In the genomic region with DNA sequence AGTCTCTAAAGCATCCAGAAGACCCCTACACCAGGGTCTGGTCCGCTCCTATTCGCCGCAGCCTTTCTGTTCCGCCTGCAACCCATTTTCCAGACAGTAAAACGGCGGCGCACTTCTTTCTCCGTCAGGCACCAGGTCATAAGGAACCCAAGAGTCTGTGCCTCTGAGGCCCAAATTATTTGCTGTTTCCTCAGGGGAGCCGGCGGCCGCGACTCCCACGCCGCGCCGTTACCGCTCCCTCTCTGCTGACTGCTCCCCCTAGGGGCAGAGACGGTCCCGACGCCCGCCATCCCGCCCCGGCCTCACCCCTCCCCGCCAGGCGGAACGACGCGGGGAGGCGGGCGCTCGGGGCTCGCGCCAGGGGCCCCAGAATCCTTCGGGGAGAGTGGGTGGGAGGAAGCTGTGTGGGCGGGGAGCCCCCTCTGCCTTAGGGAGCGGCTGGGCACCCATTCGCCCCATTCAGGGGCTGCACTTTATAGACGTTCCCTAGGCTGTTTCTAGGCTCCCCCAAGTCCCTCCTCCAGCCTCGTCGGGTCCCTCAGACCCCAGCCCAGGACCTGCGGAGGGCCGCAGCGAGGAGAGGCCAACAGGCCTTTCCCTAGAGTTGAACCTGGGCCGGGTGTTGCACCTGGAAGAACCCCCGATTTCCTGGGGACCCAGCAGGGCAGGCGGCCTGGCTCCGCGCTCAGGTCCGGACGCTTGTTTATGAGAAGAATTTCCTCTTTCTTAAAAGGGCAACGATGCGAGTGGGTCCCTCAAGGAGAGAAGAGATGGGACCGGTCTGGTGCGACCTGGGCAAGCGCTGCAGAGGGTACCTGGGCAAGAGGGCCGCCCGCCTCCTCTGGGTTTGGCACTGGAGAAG, we compare ENCODE assay signal across 8 cellular contexts. TPM values are rescaled to one million over a fixed set of nuclear protein-coding genes. Genes with fewer than 3 reads are reported as not detected.
DNase-seq lines count a peak whose midpoint lies in the region; ATAC-seq lines count a peak whose summit lies in the region.

No MANE protein-coding gene starts in this region.

- peak overlapping the region; percentile 83 for H3K4me3 Mint-ChIP-seq in activated CD4-positive, alpha-beta T cell treated with anti-CD3 and anti-CD28 coated beads, Interleukin-2, amount 10 ng/mL, durations not matched to agents 7 days and 5 days

- no peaks in the 10 kb centered on the region for H3K9me3 Mint-ChIP-seq in activated CD4-positive, alpha-beta T cell treated with anti-CD3 and anti-CD28 coated beads, Interleukin-2, amount 10 ng/mL, durations not matched to agents 7 days and 5 days

- H3K27ac Mint-ChIP-seq in activated CD4-positive, alpha-beta T cell treated with anti-CD3 and anti-CD28 coated beads, Interleukin-2, amount 10 ng/mL, durations not matched to agents 7 days and 5 days, result peak overlapping the region; percentile 97

- POLR2A ChIA-PET in activated CD4-positive, alpha-beta T cell treated with anti-CD3 and anti-CD28 coated beads, Interleukin-2, amount 10 ng/mL, durations not matched to agents 7 days and 5 days (lab: Charles Lee), result interaction anchor here (1.0 kb wide), 1 partner anchor 177 kb away, joined by 4 read pairs; no protein-coding TSS in a partner anchor

- H3K4me1 Mint-ChIP-seq in activated CD4-positive, alpha-beta T cell treated with anti-CD3 and anti-CD28 coated beads, Interleukin-2, amount 10 ng/mL, durations not matched to agents 7 days and 5 days, result peaks cover 34% of the 10 kb centered on the region

- ATAC-seq in GM19351 (IDR thresholded peaks at IDR 0.05; ENCODE audit: unreplicated experiment) (peak; percentile 43), HG03520 (IDR thresholded peaks at IDR 0.05; ENCODE audit: unreplicated experiment) (peak; percentile 41), left lobe of liver (peak; percentile 57)

- CTCF ChIA-PET in activated CD4-positive, alpha-beta T cell treated with anti-CD3 and anti-CD28 coated beads, Interleukin-2, amount 10 ng/mL, durations not matched to agents 7 days and 5 days (lab: Charles Lee), result interaction anchor here (0.6 to 5.3 kb wide), 29 partner anchors 9 to 497 kb away, joined by 3 to 39 read pairs (median 3); a partner anchor contains a TSS

- H3K27me3 Mint-ChIP-seq in activated CD4-positive, alpha-beta T cell treated with anti-CD3 and anti-CD28 coated beads, Interleukin-2, amount 10 ng/mL, durations not matched to agents 7 days and 5 days, result no peaks in the 10 kb centered on the region

- DNase-seq in C1 segment of cervical spinal cord (lab: John Stamatoyannopoulos, UW), result peak; percentile 68 to 98 (median 96)
- peak; percentile 91 to 95 for DNase-seq in NCI-H526 (lab: John Stamatoyannopoulos, UW)
- DNase-seq in activated CD4-positive, alpha-beta T cell treated with anti-CD3 and anti-CD28 coated beads, Interleukin-2, amount 10 ng/mL, durations not matched to agents 7 days and 5 days, result peak; percentile 95
- peak; percentile 81 for DNase-seq in cortex of kidney (lab: John Stamatoyannopoulos, UW)
- peak; percentile 96 for DNase-seq in left lobe of liver (ENCODE audit: low spot score)
- peak; percentile 90 for DNase-seq in stimulated activated CD4-positive, alpha-beta T cell treated with anti-CD3 and anti-CD28 coated beads, Interleukin-2, amount 100 ng/mL, for 4 hours (ENCODE audit: low read depth)

- peaks cover 12% of the 10 kb centered on the region for H3K36me3 Mint-ChIP-seq in activated CD4-positive, alpha-beta T cell treated with anti-CD3 and anti-CD28 coated beads, Interleukin-2, amount 10 ng/mL, durations not matched to agents 7 days and 5 days (ENCODE audit: low read depth)

RNA-seq across cellular contexts. Expression of a gene that starts 3.6 kb away (rescaled TPM):
- total RNA-seq in activated CD4-positive, alpha-beta T cell treated with anti-CD3 and anti-CD28 coated beads, Interleukin-2, amount 10 ng/mL, durations not matched to agents 7 days and 5 days, result 100 to 1,000 TPM; 186 to 208 TPM
- 105 TPM for total RNA-seq in left lobe of liver

RNA-seq across cellular contexts. Expression of a gene that starts 14.0 kb away (rescaled TPM):
- total RNA-seq in activated CD4-positive, alpha-beta T cell treated with anti-CD3 and anti-CD28 coated beads, Interleukin-2, amount 10 ng/mL, durations not matched to agents 7 days and 5 days, result under 1 TPM; 0.17 TPM
- 3.3 TPM for total RNA-seq in left lobe of liver

RNA-seq across cellular contexts. Expression of a gene that starts 22.9 kb away (rescaled TPM):
- total RNA-seq in activated CD4-positive, alpha-beta T cell treated with anti-CD3 and anti-CD28 coated beads, Interleukin-2, amount 10 ng/mL, durations not matched to agents 7 days and 5 days, result under 1 TPM in 1 of 2 experiments, not detected in 1; 0.17 TPM
- total RNA-seq in left lobe of liver, result 2.6 TPM

RNA-seq across cellular contexts. Expression of a gene that starts 39.4 kb away (rescaled TPM):
- total RNA-seq in activated CD4-positive, alpha-beta T cell treated with anti-CD3 and anti-CD28 coated beads, Interleukin-2, amount 10 ng/mL, durations not matched to agents 7 days and 5 days, result not detected
- not detected for total RNA-seq in left lobe of liver

Comparison
In these comparisons a context has a peak if more than half of its experiments do, and no peak if none do; other contexts are left out.
1. Peak in every context shown above with its lines: DNase-seq and ATAC-seq.